Comparison of ENCODE assay signal across 18 cellular contexts in the genomic region with DNA sequence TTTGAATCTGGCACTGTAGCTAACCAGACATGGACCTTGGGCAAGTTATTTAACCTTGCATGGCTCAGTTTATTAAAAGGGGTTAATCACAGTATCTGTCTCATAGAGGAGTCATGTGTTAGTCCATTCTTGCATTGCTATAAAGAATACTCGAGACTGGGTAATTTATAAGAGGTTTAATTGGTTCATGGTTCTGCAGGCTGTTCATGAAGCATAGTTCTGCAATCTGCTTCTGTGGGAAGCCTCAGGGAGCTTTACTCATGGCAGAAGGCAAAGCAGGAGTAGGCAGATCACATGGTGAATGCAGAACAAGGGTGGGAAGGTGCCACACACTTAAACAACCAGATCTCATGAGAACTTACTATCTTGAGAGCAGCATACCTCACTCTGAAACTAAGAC.
"Had no signal": no experiment of that assay in that cellular context is flagged by ENCODE, and none has a peak within 500 bp of the region (broad histone marks: within the 10 kb centered on the region; RNA-seq: fewer than 3 reads in every experiment).

No MANE protein-coding gene starts in this region.

- ATAC-seq: effector memory CD8-positive, alpha-beta T cell; heart left ventricle; left colon; left ventricle myocardium superior; naive thymus-derived CD4-positive, alpha-beta T cell; sciatic nerve; stimulated activated naive B cell treated with anti-CD40 and anti-IgM and Interleukin-4, amounts not matched to agents 10 μg/mL and 1 μg/mL and 100 μg/mL, for 72 hours; stimulated activated naive CD8-positive, alpha-beta T cell treated with anti-CD3 and anti-CD28 coated beads, Interleukin-15, amount 100 ng/mL, for 72 hours had no signal

- DNase-seq: effector memory CD8-positive, alpha-beta T cell; esophagus squamous epithelium; heart left ventricle; hippocampal formation; left colon; left ventricle myocardium superior; mesendoderm; naive thymus-derived CD4-positive, alpha-beta T cell; stimulated activated CD4-positive, alpha-beta T cell treated with anti-CD3 and anti-CD28 coated beads, Interleukin-2, amount 100 ng/mL, for 24 hours; stimulated activated CD4-positive, alpha-beta T cell treated with anti-CD3 and anti-CD28 coated beads, Interleukin-4, amount 100 ng/mL, for 4 hours; stimulated activated naive B cell treated with anti-CD40 and anti-IgM and Interleukin-4, amounts not matched to agents 10 μg/mL and 1 μg/mL and 100 μg/mL, for 72 hours; stimulated activated naive CD8-positive, alpha-beta T cell treated with anti-CD3 and anti-CD28 coated beads, Interleukin-15, amount 100 ng/mL, for 72 hours; testis had no signal

- H3K36me3 ChIP-seq: esophagus squamous epithelium, heart left ventricle, neutrophil, tibial nerve had no signal

- H3K27me3 ChIP-seq: esophagus squamous epithelium, heart left ventricle, neutrophil, testis, tibial nerve had no signal

- H3K4me3 ChIP-seq: esophagus squamous epithelium, heart left ventricle, lung, skin epidermis, testis, tibial nerve had no signal

- H3K4me1 ChIP-seq: esophagus squamous epithelium, heart left ventricle, testis, tibial nerve had no signal

- H3K27ac ChIP-seq: esophagus squamous epithelium, heart left ventricle, neutrophil, skin epidermis, testis, tibial nerve had no signal

- H3K9me3 ChIP-seq: esophagus squamous epithelium, heart left ventricle, neutrophil, testis, tibial nerve had no signal
